ENCODE assay signal across 8 cellular contexts in the genomic region with DNA sequence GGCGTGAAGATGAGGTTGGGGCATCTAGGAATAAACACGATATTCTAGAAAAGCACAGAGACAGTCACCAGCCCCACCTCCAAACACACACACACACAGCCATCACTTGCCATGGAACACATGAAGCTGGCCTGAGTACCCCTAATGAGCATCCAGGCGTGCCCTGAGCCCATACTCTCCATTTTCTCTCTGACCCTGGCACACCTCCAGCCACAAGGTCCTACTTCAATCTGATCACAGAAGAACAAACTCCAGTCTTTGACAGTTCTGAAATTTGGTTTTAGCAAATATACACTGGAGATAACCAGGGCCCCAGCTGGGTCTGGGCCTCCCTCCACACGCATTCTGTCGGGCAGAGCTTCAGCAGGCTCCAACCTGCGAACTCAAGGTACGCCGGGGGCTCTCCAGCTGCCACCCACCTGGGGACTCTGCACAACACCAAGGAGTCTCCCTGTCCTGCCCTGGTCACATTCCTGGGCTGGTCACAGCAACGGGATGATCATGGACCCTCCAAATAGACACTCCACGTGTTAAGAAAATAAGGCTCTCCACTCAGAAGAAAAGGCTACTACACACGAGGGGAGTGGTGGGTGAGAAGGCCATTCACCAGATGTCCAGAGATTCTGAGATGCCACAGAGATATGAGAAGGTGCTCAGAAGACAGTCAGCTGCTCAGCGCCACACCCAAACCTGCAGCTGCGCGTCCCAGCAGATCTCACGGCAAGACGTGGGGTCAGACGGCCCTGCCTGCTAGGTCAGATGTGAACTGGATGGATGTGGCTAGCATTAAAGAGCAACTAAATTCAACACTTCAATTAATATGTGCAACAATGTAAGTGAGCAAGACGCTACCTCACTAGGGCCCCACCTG.
A peak's percentile ranks its signal among the peaks of the same experiment; 100 is the strongest.
DNase-seq lines count a peak whose midpoint lies in the region; ATAC-seq and TF ChIP-seq lines count a peak whose summit lies in the region.

No MANE protein-coding gene starts in this region.

- H3K4me1 Mint-ChIP-seq in activated T-cell treated with anti-CD3 and anti-CD28 coated beads, Interleukin-2, amount 50 U/mL, for 24 hours (ENCODE audit: low read depth), result peaks cover 71% of the 10 kb centered on the region

- H3K27ac Mint-ChIP-seq in activated T-cell treated with anti-CD3 and anti-CD28 coated beads, Interleukin-2, amount 50 U/mL, for 24 hours, result peak overlapping the region; percentile 92

- H3K4me3 ChIP-seq in coronary artery (peak overlapping the region; percentile 31), skin epidermis (no peak overlapping the region)

- H3K4me3 Mint-ChIP-seq in activated T-cell treated with anti-CD3 and anti-CD28 coated beads, Interleukin-2, amount 50 U/mL, for 24 hours, result peak overlapping the region; percentile 62

- H3K27me3 Mint-ChIP-seq in activated T-cell treated with anti-CD3 and anti-CD28 coated beads, Interleukin-2, amount 50 U/mL, for 24 hours, result no peaks in the 10 kb centered on the region

- DNase-seq in activated T-cell treated with anti-CD3 and anti-CD28 coated beads, Interleukin-2, amount 50 U/mL, for 24 hours, result no peak
- DNase-seq in activated T-cell treated with anti-CD3 and anti-CD28 coated beads, Interleukin-2, amount 50 U/mL, for 1 hour, result no peak
- no peak for DNase-seq in coronary artery (ENCODE audit: low spot score)
- no peak for DNase-seq in putamen (ENCODE audit: low spot score)
- DNase-seq in stimulated activated CD4-positive, alpha-beta T cell treated with anti-CD3 and anti-CD28 coated beads, Interleukin-4, amount 100 ng/mL, for 24 hours, result no peak

- no peaks in the 10 kb centered on the region for H3K9me3 Mint-ChIP-seq in activated T-cell treated with anti-CD3 and anti-CD28 coated beads, Interleukin-2, amount 50 U/mL, for 24 hours

- TF ChIP-seq CTCF in coronary artery (IDR thresholded peaks at IDR 0.05), result no peak

- ATAC-seq in HG03442 (IDR thresholded peaks at IDR 0.05; ENCODE audit: unreplicated experiment), result peak; percentile 14
- no peak for ATAC-seq in activated CD4-positive, CD25-positive, alpha-beta regulatory T cell treated with anti-CD3 and anti-CD28 coated beads, Interleukin-2, amount 50 U/mL, for 24 hours

- peaks cover 2% of the 10 kb centered on the region for H3K36me3 Mint-ChIP-seq in activated T-cell treated with anti-CD3 and anti-CD28 coated beads, Interleukin-2, amount 50 U/mL, for 24 hours (ENCODE audit: low read depth)

- H3K27ac ChIP-seq in coronary artery (peak overlapping the region; percentile 60 to 72), skin epidermis (peak overlapping the region in 20 of 21 experiments; percentile 5 to 83 (median 70))
